In genomic region chr21:41238081-41238796, GRCh38 we compare ENCODE assay signal across 8 cellular contexts.
DNase-seq lines count a peak whose midpoint lies in the region; TF ChIP-seq lines count a peak whose summit lies in the region.
"Not testable (repeated sequence)": the region's sequence is repeated elsewhere in the genome, so short reads cannot be mapped to it uniquely, and the experiment has no call there.

No MANE protein-coding gene starts in this region.

- DNase-seq in NCI-H226 (peak; percentile 70), astrocyte of the cerebellum (ENCODE audit: low read depth) (peak; percentile 37), fibroblast of the conjunctiva (ENCODE audit: low read depth) (peak; percentile 17), kidney tubule cell (ENCODE audit: low spot score) (peak; percentile 8), trophoblast cell (peak; percentile 80 to 86), tibial artery (peak; percentile 76 to 94)
- not testable (repeated sequence) for DNase-seq in chondrocyte (ENCODE audit: low spot score); endothelial cell (ENCODE audit: low spot score)

- intact Hi-C loops in tibial artery (cut with DNase I; ENCODE audit: low total_unique reads) = not testable (repeated sequence)

- H4K12ac ChIP-seq in trophoblast cell (ENCODE audit: low read depth, low read length) = not testable (repeated sequence)

- H3K27me3 Mint-ChIP-seq in chondrocyte (ENCODE audit: low read depth); endothelial cell (ENCODE audit: unreplicated experiment): not testable (repeated sequence)

- H2BK12ac ChIP-seq in trophoblast cell (ENCODE audit: low read length) = not testable (repeated sequence)

- H3K27me3 ChIP-seq in trophoblast cell (ENCODE audit: insufficient read depth, low read length); tibial artery: not testable (repeated sequence)

- no CpG with 5 or more reads among the region's 10 CpGs for WGBS in trophoblast cell (ENCODE audit: extremely low coverage, insufficient coverage, insufficient read length)

- not testable (repeated sequence) for H3K9me3 Mint-ChIP-seq in chondrocyte (ENCODE audit: low read depth); endothelial cell (ENCODE audit: unreplicated experiment)

- H3K4me1 ChIP-seq in trophoblast cell (ENCODE audit: control insufficient read depth in 1 of 2, insufficient read depth in 2 of 2, low read length in 2 of 2) = not testable (repeated sequence)
- H3K4me1 ChIP-seq in tibial artery = peaks cover 0 to 46% (median 7%) of the 10 kb centered on the region in 4 donors

- H3K14ac ChIP-seq in trophoblast cell (ENCODE audit: low read length) = not testable (repeated sequence)

- not testable (repeated sequence) for H3K9ac ChIP-seq in trophoblast cell (ENCODE audit: low read length)

- peaks cover 32% of the 10 kb centered on the region for H3K4me1 Mint-ChIP-seq in chondrocyte (ENCODE audit: low read depth)
- H3K4me1 Mint-ChIP-seq in endothelial cell (ENCODE audit: unreplicated experiment) = not testable (repeated sequence)

- H3K4me3 Mint-ChIP-seq in chondrocyte (ENCODE audit: unreplicated experiment) = not testable (repeated sequence)
- peak overlapping the region; percentile 59 for H3K4me3 Mint-ChIP-seq in endothelial cell (ENCODE audit: unreplicated experiment)

- in situ Hi-C loops in astrocyte of the cerebellum (cut with HindIII; ENCODE audit: low sequenced_read_pairs) = not testable (repeated sequence)

- not testable (repeated sequence) for H2BK120ac ChIP-seq in trophoblast cell (ENCODE audit: insufficient read depth, low read length, poor library complexity)

- H4K91ac ChIP-seq in trophoblast cell (ENCODE audit: low read depth, low read length) = not testable (repeated sequence)

- not testable (repeated sequence) for H3K4me3 ChIP-seq in astrocyte of the cerebellum (ENCODE audit: low read depth, low read length); trophoblast cell (ENCODE audit: low read depth, low read length); tibial artery

- H2BK5ac ChIP-seq in trophoblast cell (ENCODE audit: low read depth, low read length, poor library complexity) = not testable (repeated sequence)

- not testable (repeated sequence) for TF ChIP-seq CTCF in astrocyte of the cerebellum (IDR thresholded peaks at IDR 0.05; ENCODE audit: low read depth, low read length, missing control alignments); chondrocyte (IDR thresholded peaks at IDR 0.05); endothelial cell (IDR thresholded peaks at IDR 0.05; ENCODE audit: unreplicated experiment)
- TF ChIP-seq CTCF in tibial artery (IDR thresholded peaks at IDR 0.05) = peak in 1 of 2 experiments; percentile 19

- not testable (repeated sequence) for H3K79me1 ChIP-seq in trophoblast cell (ENCODE audit: low read length)

- H4K8ac ChIP-seq in trophoblast cell (ENCODE audit: low read depth, low read length) = not testable (repeated sequence)

- H3K27ac Mint-ChIP-seq in chondrocyte (ENCODE audit: unreplicated experiment) = peak overlapping the region; percentile 61
- H3K27ac Mint-ChIP-seq in endothelial cell (ENCODE audit: unreplicated experiment) = not testable (repeated sequence)

- H3K36me3 Mint-ChIP-seq in chondrocyte (ENCODE audit: low read depth) (peaks cover 28% of the 10 kb centered on the region), endothelial cell (ENCODE audit: low read depth, unreplicated experiment) (peaks cover 50% of the 10 kb centered on the region)

- not testable (repeated sequence) for H2AK5ac ChIP-seq in trophoblast cell (ENCODE audit: low read length)

- H3K4ac ChIP-seq in trophoblast cell (ENCODE audit: low read depth, low read length) = not testable (repeated sequence)

- H3K18ac ChIP-seq in trophoblast cell (ENCODE audit: low read length) = not testable (repeated sequence)

- not testable (repeated sequence) for H3K36me3 ChIP-seq in trophoblast cell (ENCODE audit: control insufficient read depth in 1 of 2, insufficient read depth in 2 of 2, low read length in 2 of 2)
- peaks cover 0 to 58% (median 43%) of the 10 kb centered on the region in 3 donors for H3K36me3 ChIP-seq in tibial artery

- H3K9me3 ChIP-seq in trophoblast cell (ENCODE audit: insufficient read depth, low read depth, low read length); tibial artery: not testable (repeated sequence)

- not testable (repeated sequence) for H3K23ac ChIP-seq in trophoblast cell (ENCODE audit: low read length)

- H2AFZ ChIP-seq in trophoblast cell (ENCODE audit: insufficient read depth, low read length, poor library complexity) = not testable (repeated sequence)

- not testable (repeated sequence) for H3K79me2 ChIP-seq in trophoblast cell (ENCODE audit: control insufficient read depth, insufficient read depth, low read length, poor library complexity)

- H3K4me2 ChIP-seq in trophoblast cell (ENCODE audit: low read length) = not testable (repeated sequence)

- not testable (repeated sequence) for H3K27ac ChIP-seq in trophoblast cell (ENCODE audit: low read depth, low read length)
- peak overlapping the region; percentile 55 to 68 for H3K27ac ChIP-seq in tibial artery
